ENCODE assay signal across 22 cellular contexts in the genomic region with DNA sequence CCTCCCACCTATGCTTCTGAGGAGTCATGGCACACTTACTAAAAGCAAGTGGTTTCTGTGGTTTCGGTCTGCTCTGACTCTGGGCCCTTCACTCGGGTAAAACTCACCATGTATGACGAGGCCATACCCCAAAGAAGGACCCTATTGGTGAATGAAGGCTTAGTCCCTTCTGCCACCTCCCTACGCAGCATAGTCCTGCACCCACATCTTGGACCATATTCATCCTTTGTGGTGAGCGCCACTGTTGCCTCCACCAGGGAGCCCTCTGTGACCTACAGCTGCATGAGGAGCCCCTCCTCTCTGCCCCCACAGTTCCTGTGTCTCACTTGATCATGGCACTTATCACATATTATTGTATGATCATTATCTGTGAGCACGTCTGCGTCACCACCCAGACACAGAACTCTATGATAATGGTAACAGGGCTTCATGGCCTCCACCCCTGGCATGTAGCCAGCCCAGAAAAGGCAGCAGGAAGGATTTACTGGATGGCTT.
DNase-seq lines count a peak whose midpoint lies in the region; ATAC-seq and TF ChIP-seq lines count a peak whose summit lies in the region.
"Had no signal": no experiment of that assay in that cellular context is flagged by ENCODE, and none has a peak within 500 bp of the region (broad histone marks: within the 10 kb centered on the region; RNA-seq: fewer than 3 reads in every experiment).

No MANE protein-coding gene starts in this region.

- H3K4me1 ChIP-seq in stomach, result no peaks in the 10 kb centered on the region
- H3K4me1 ChIP-seq in prostate gland (replicated peaks), result no peaks in the 10 kb centered on the region
- H3K4me1 ChIP-seq: esophagus muscularis mucosa, Peyer's patch had no signal

- WGBS in stomach, 5 donors, result 75 to 90% (median 79%) methylated on average over 7 of the region's 7 CpGs
- 75% methylated on average over 7 of the region's 7 CpGs for WGBS in prostate gland

- H3K36me3 ChIP-seq in stomach (no peaks in the 10 kb centered on the region), prostate gland (no peaks in the 10 kb centered on the region)
- H3K36me3 ChIP-seq: esophagus muscularis mucosa, Peyer's patch had no signal

- peaks cover 0 to 15% (median 7%) of the 10 kb centered on the region in 4 donors for H3K9me3 ChIP-seq in stomach
- H3K9me3 ChIP-seq in prostate gland, result no peaks in the 10 kb centered on the region
- H3K9me3 ChIP-seq: Peyer's patch had no signal

- DNase-seq in stimulated activated CD4-positive, alpha-beta T cell treated with anti-CD3 and anti-CD28 coated beads, Interleukin-15, amount 100 ng/mL, for 48 hours (ENCODE audit: low read depth in 2 of 2), result peak; percentile 1 to 12
- no peak for DNase-seq in stimulated activated CD4-positive, alpha-beta T cell treated with anti-CD3 and anti-CD28 coated beads, Interleukin-12 subunit alpha, Interleukin-12 subunit beta, amount 100 ng/mL, for 4 hours
- peak; percentile 44 for DNase-seq in SK-N-DZ (ENCODE audit: low spot score)
- peak; percentile 19 to 60 for DNase-seq in erythroblast (lab: John Stamatoyannopoulos, UW)
- peak; percentile 31 for DNase-seq in stomach
- DNase-seq in prostate gland (ENCODE audit: low spot score), result no peak
- DNase-seq: activated CD4-positive, CD25-positive, alpha-beta regulatory T cell; activated naive CD4-positive, alpha-beta T cell treated with anti-CD3 and anti-CD28 coated beads, Interleukin-2, amount 50 U/mL, for 16 hours; DMS79 treated with DMSO at 0.1 percent for 48 hours; effector memory CD4-positive, alpha-beta T cell; H7; MV-4-11; NCI-H187 treated with DMSO at 0.1 percent for 48 hours; NCI-H226; nephron progenitor cell; Peyer's patch; substantia nigra had no signal

- H3K4me3 ChIP-seq in stomach (no peak overlapping the region), prostate gland (no peak overlapping the region)
- H3K4me3 ChIP-seq: esophagus muscularis mucosa, Peyer's patch, SK-N-MC had no signal

- intact Hi-C loops in stomach (cut with DNase I; ENCODE audit: low total_unique reads), result no loop called here
- intact Hi-C loops in prostate gland (cut with DNase I), result no loop called here

- ATAC-seq in GM19452 (IDR thresholded peaks at IDR 0.05; ENCODE audit: unreplicated experiment) (no peak), GM18502 (IDR thresholded peaks at IDR 0.05; ENCODE audit: poor library complexity, unreplicated experiment) (no peak)

- TF ChIP-seq EP300 in stomach (IDR thresholded peaks at IDR 0.05), result no peak

- H3K27ac ChIP-seq in stomach (no peak overlapping the region), prostate gland (no peak overlapping the region)
- H3K27ac ChIP-seq: esophagus muscularis mucosa, KMS-11, Peyer's patch, SK-N-MC had no signal

- TF ChIP-seq CTCF in stomach (IDR thresholded peaks at IDR 0.05) (no peak), prostate gland (IDR thresholded peaks at IDR 0.05) (no peak)

- TF ChIP-seq POLR2A in erythroblast (IDR thresholded peaks at IDR 0.05; ENCODE audit: low read length), result no peak
- TF ChIP-seq POLR2A in stomach (IDR thresholded peaks at IDR 0.05), result no peak
- TF ChIP-seq POLR2A in prostate gland (IDR thresholded peaks at IDR 0.05), result no peak

- peaks cover 0 to 16% (median 0%) of the 10 kb centered on the region in 3 donors for H3K27me3 ChIP-seq in stomach
- no peaks in the 10 kb centered on the region for H3K27me3 ChIP-seq in prostate gland (replicated peaks; ENCODE audit: insufficient read depth)
- H3K27me3 ChIP-seq: Peyer's patch had no signal

Comparison
In these comparisons a context has a peak if more than half of its experiments do, and no peak if none do; other contexts are left out.
1. DNase-seq: peak in stimulated activated CD4-positive, alpha-beta T cell treated with anti-CD3 and anti-CD28 coated beads, Interleukin-15, amount 100 ng/mL, for 48 hours (2 of 2), SK-N-DZ (single experiment), erythroblast (2 of 2) and stomach (single experiment); none in stimulated activated CD4-positive, alpha-beta T cell treated with anti-CD3 and anti-CD28 coated beads, Interleukin-12 subunit alpha, Interleukin-12 subunit beta, amount 100 ng/mL, for 4 hours (single experiment) and prostate gland (single experiment).